Comparison of ENCODE assay signal across 23 cellular contexts in the genomic region with DNA sequence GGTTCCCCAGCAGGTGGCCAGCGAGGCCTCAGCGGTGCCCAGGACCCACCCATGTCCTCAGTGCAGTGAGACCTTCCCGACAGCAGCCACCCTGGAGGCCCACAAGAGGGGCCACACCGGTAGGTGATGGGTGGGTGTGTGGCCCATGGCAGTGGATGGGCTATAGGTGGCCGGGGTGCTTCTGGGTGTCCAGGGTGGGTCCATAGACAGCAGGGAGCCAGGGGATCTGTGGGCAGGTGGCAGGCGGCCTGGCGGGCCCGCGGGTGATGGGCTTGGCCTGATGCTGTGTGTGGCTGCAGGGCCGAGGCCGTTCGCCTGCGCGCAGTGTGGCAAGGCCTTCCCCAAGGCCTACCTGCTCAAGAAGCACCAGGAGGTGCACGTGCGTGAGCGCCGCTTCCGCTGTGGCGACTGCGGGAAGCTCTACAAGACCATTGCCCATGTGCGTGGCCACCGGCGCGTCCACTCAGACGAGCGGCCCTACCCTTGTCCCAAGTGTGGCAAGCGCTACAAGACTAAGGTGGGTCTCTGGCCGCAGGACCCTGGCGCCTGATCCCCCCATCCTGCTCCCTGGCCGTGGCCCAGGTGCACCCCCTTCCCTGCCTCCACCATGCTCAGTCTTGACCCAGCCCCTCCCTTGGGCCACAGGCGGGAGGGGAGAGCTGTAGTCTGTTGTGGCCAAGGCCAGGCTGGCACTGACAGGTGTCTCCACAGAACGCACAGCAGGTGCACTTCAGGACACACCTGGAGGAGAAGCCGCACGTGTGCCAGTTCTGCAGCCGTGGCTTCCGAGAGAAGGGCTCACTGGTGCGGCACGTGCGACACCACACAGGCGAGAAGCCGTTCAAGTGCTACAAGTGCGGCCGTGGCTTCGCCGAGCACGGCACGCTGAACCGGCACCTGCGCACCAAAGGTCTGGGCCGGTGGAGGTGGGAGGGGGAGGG. TPM values are rescaled to one million over a fixed set of nuclear protein-coding genes. Genes with fewer than 3 reads are reported as not detected.
DNase-seq lines count a peak whose midpoint lies in the region; ATAC-seq and TF ChIP-seq lines count a peak whose summit lies in the region.
"Had no signal": no experiment of that assay in that cellular context is flagged by ENCODE, and none has a peak within 500 bp of the region (broad histone marks: within the 10 kb centered on the region; RNA-seq: fewer than 3 reads in every experiment).

No MANE protein-coding gene starts in this region.

- peaks cover 5% of the 10 kb centered on the region for H3K4me1 Mint-ChIP-seq in stimulated activated naive CD8-positive, alpha-beta T cell treated with anti-CD3 and anti-CD28 coated beads, Interleukin-15, amount 100 ng/mL, for 72 hours
- H3K4me1 Mint-ChIP-seq: activated B cell treated with CpG ODN at 0.5 μM for 24 hours; activated CD4-positive, alpha-beta memory T cell treated with anti-CD3 and anti-CD28 coated beads, Interleukin-2, amount 10 ng/mL, durations not matched to agents 7 days and 5 days; activated naive CD4-positive, alpha-beta T cell treated with anti-CD3 and anti-CD28 coated beads, Interleukin-2, amount 50 U/mL, for 24 hours had no signal

- intact Hi-C loops in adrenal gland (cut with DNase I): no loop called here

- peak overlapping the region in 1 of 2 donors; percentile 44 for H3K27ac Mint-ChIP-seq in stimulated activated naive CD8-positive, alpha-beta T cell treated with anti-CD3 and anti-CD28 coated beads, Interleukin-15, amount 100 ng/mL, for 72 hours
- H3K27ac Mint-ChIP-seq: activated B cell treated with CpG ODN at 0.5 μM for 24 hours; activated CD4-positive, alpha-beta memory T cell treated with anti-CD3 and anti-CD28 coated beads, Interleukin-2, amount 10 ng/mL, durations not matched to agents 7 days and 5 days; activated naive CD4-positive, alpha-beta T cell treated with anti-CD3 and anti-CD28 coated beads, Interleukin-2, amount 50 U/mL, for 24 hours; CD4-positive, alpha-beta memory T cell; effector memory CD8-positive, alpha-beta T cell; T-helper 2 cell treated with Interferon-gamma antibody and Interleukin-4, amounts not matched to agents 5 μg/mL and 100 μg/mL, for 36 hours had no signal

- CTCF ChIA-PET in SK-N-SH (lab: Yijun Ruan, JAX): no interaction called here

- H3K36me3 ChIP-seq in SK-N-SH (replicated peaks in 1 of 2; ENCODE audit: control insufficient read depth in 1 of 2, insufficient read depth in 2 of 2, low read length in 1 of 2): peaks cover 0 to 62% of the 10 kb centered on the region in 2 experiments
- peaks cover 0 to 61% of the 10 kb centered on the region in 2 donors for H3K36me3 ChIP-seq in adrenal gland (replicated peaks in 1 of 2)
- H3K36me3 ChIP-seq: uterus had no signal

- 98% methylated on average over 35 of the region's 51 CpGs for WGBS in SK-N-SH (ENCODE audit: low lambda C conversion rate)
- 95 to 98% (median 96%) methylated on average over 21 to 51 of the region's 51 CpGs; no CpG with 5 or more reads in 1 of the 4 donors for WGBS in adrenal gland, 4 donors

- no peak for TF ChIP-seq POLR2A in adrenal gland (IDR thresholded peaks at IDR 0.05)

- ATAC-seq in stimulated activated naive CD8-positive, alpha-beta T cell treated with anti-CD3 and anti-CD28 coated beads, Interleukin-15, amount 100 ng/mL, for 72 hours: peak; percentile 3
- ATAC-seq in stimulated activated naive CD8-positive, alpha-beta T cell treated with anti-CD3 and anti-CD28 coated beads, Interleukin-15, Interleukin-2, amounts not matched to agents 100 U/mL and 50 U/mL, for 24 hours: no peak
- ATAC-seq in HG02759 (IDR thresholded peaks at IDR 0.05; ENCODE audit: unreplicated experiment): no peak
- ATAC-seq in HG03469 (IDR thresholded peaks at IDR 0.05; ENCODE audit: unreplicated experiment): no peak
- ATAC-seq: activated T-cell treated with anti-CD3 and anti-CD28 coated beads, Interleukin-2, amount 50 U/mL, for 4 hours; effector memory CD8-positive, alpha-beta T cell; left lung had no signal

- POLR2A ChIA-PET in SK-N-SH (lab: Yijun Ruan, JAX): no interaction called here

- H3K4me3 ChIP-seq in SK-N-SH (ENCODE audit: low read depth in 2 of 2, low read length in 1 of 2) (no peak overlapping the region), adrenal gland (no peak overlapping the region)
- H3K4me3 ChIP-seq: left lung, Peyer's patch, uterus had no signal

- no peaks in the 10 kb centered on the region for H3K9me3 Mint-ChIP-seq in stimulated activated naive CD8-positive, alpha-beta T cell treated with anti-CD3 and anti-CD28 coated beads, Interleukin-15, amount 100 ng/mL, for 72 hours
- H3K9me3 Mint-ChIP-seq: activated B cell treated with CpG ODN at 0.5 μM for 24 hours; activated CD4-positive, alpha-beta memory T cell treated with anti-CD3 and anti-CD28 coated beads, Interleukin-2, amount 10 ng/mL, durations not matched to agents 7 days and 5 days; activated naive CD4-positive, alpha-beta T cell treated with anti-CD3 and anti-CD28 coated beads, Interleukin-2, amount 50 U/mL, for 24 hours; activated T-cell treated with anti-CD3 and anti-CD28 coated beads, Interleukin-2, amount 50 U/mL, for 4 hours; CD4-positive, alpha-beta memory T cell; effector memory CD8-positive, alpha-beta T cell; T-helper 2 cell treated with Interferon-gamma antibody and Interleukin-4, amounts not matched to agents 5 μg/mL and 100 μg/mL, for 36 hours had no signal

- H3K27me3 ChIP-seq in SK-N-SH (ENCODE audit: insufficient read depth): no peaks in the 10 kb centered on the region
- H3K27me3 ChIP-seq in adrenal gland: peaks cover 9% of the 10 kb centered on the region

- TF ChIP-seq CTCF in SK-N-SH (IDR thresholded peaks at IDR 0.05): 0 out of 2 replicates have a peak, but pooled peaks have one; percentile 15
- TF ChIP-seq CTCF in adrenal gland (IDR thresholded peaks at IDR 0.05): no peak

- H3K27ac ChIP-seq in SK-N-SH (ENCODE audit: low read depth in 2 of 2, low read length in 1 of 2): no peak overlapping the region
- no peak overlapping the region for H3K27ac ChIP-seq in adrenal gland
- H3K27ac ChIP-seq: left lung, neutrophil, Peyer's patch, uterus had no signal

- no peaks in the 10 kb centered on the region for H3K79me2 ChIP-seq in SK-N-SH (ENCODE audit: insufficient read depth)

- peak overlapping the region in 1 of 2 donors; percentile 48 for H3K4me3 Mint-ChIP-seq in stimulated activated naive CD8-positive, alpha-beta T cell treated with anti-CD3 and anti-CD28 coated beads, Interleukin-15, amount 100 ng/mL, for 72 hours
- H3K4me3 Mint-ChIP-seq: activated B cell treated with CpG ODN at 0.5 μM for 24 hours; activated CD4-positive, alpha-beta memory T cell treated with anti-CD3 and anti-CD28 coated beads, Interleukin-2, amount 10 ng/mL, durations not matched to agents 7 days and 5 days; activated naive CD4-positive, alpha-beta T cell treated with anti-CD3 and anti-CD28 coated beads, Interleukin-2, amount 50 U/mL, for 24 hours; activated T-cell treated with anti-CD3 and anti-CD28 coated beads, Interleukin-2, amount 50 U/mL, for 4 hours; CD4-positive, alpha-beta memory T cell; effector memory CD8-positive, alpha-beta T cell; T-helper 2 cell treated with Interferon-gamma antibody and Interleukin-4, amounts not matched to agents 5 μg/mL and 100 μg/mL, for 36 hours had no signal

- no peak overlapping the region for H2AFZ ChIP-seq in SK-N-SH (ENCODE audit: low read depth)

- H3K4me1 ChIP-seq in SK-N-SH (ENCODE audit: control insufficient read depth in 1 of 2, insufficient read depth in 2 of 2, low read depth in 1 of 2, low read length in 1 of 2) (peaks cover 0 to 3% of the 10 kb centered on the region in 2 experiments; a peak in 1 of 4 replicates), adrenal gland (replicated peaks in 1 of 2) (peaks cover 12 to 23% of the 10 kb centered on the region in 2 donors)

- no peak for TF ChIP-seq EP300 in SK-N-SH (IDR thresholded peaks at IDR 0.05; ENCODE audit: borderline replicate concordance in 1 of 2, low read depth in 1 of 2, low read length in 1 of 2)

- H3F3A ChIP-seq in SK-N-SH (replicated peaks; ENCODE audit: insufficient read depth): no peaks in the 10 kb centered on the region

- H4K20me1 ChIP-seq in SK-N-SH (ENCODE audit: insufficient read depth): no peaks in the 10 kb centered on the region

- no peaks in the 10 kb centered on the region for H3K9me3 ChIP-seq in SK-N-SH
- no peaks in the 10 kb centered on the region for H3K9me3 ChIP-seq in adrenal gland (replicated peaks in 1 of 3)
- H3K9me3 ChIP-seq: left lung, neutrophil, Peyer's patch, uterus had no signal

- DNase-seq in stimulated activated naive CD8-positive, alpha-beta T cell treated with anti-CD3 and anti-CD28 coated beads, Interleukin-15, amount 100 ng/mL, for 72 hours: no peak
- no peak for DNase-seq in stimulated activated naive CD8-positive, alpha-beta T cell treated with anti-CD3 and anti-CD28 coated beads, Interleukin-15, Interleukin-2, amounts not matched to agents 100 U/mL and 50 U/mL, for 24 hours
- peak; percentile 95 for DNase-seq in NCI-H2029 (lab: John Stamatoyannopoulos, UW)
- DNase-seq in SK-N-SH: no peak
- DNase-seq in NCI-H1930 (lab: John Stamatoyannopoulos, UW): no peak
- DNase-seq in adrenal gland: no peak
- DNase-seq: activated B cell treated with CpG ODN at 0.5 μM for 24 hours; activated CD4-positive, alpha-beta memory T cell treated with anti-CD3 and anti-CD28 coated beads, Interleukin-2, amount 10 ng/mL, durations not matched to agents 7 days and 5 days; activated T-cell treated with anti-CD3 and anti-CD28 coated beads, Interleukin-2, amount 50 U/mL, for 4 hours; CD4-positive, alpha-beta memory T cell; effector memory CD8-positive, alpha-beta T cell; EL; IMR-90; NCI-H82; stimulated activated CD8-positive, alpha-beta memory T cell treated with anti-CD3 and anti-CD28 coated beads, Interleukin-4, amount 100 ng/mL, for 48 hours; uterus had no signal

- H3K4me2 ChIP-seq in SK-N-SH: no peak overlapping the region

- H3K27me3 Mint-ChIP-seq in stimulated activated naive CD8-positive, alpha-beta T cell treated with anti-CD3 and anti-CD28 coated beads, Interleukin-15, amount 100 ng/mL, for 72 hours: peaks cover 28% of the 10 kb centered on the region
- H3K27me3 Mint-ChIP-seq: activated CD4-positive, alpha-beta memory T cell treated with anti-CD3 and anti-CD28 coated beads, Interleukin-2, amount 10 ng/mL, durations not matched to agents 7 days and 5 days; activated naive CD4-positive, alpha-beta T cell treated with anti-CD3 and anti-CD28 coated beads, Interleukin-2, amount 50 U/mL, for 24 hours; effector memory CD8-positive, alpha-beta T cell had no signal

- no peak for TF ChIP-seq RAD21 in SK-N-SH (IDR thresholded peaks at IDR 0.05; ENCODE audit: low read length)

- H3K9me2 ChIP-seq in SK-N-SH: no peaks in the 10 kb centered on the region

- H3K9ac ChIP-seq in SK-N-SH: no peak overlapping the region

RNA-seq across cellular contexts. Expression of gene DNASE1L2, which starts 2.1 kb away (rescaled TPM):
- polyA plus RNA-seq in SK-N-SH (2012; rRNA removed) (2.4 and 2.5 TPM in 2 replicates), adrenal gland (1 to 10 TPM in 2 of 3 donors, not detected in 1; 2.2 to 6.0 TPM)
- polyA plus RNA-seq in SK-N-SH (2012; cell fraction: cytosol; rRNA removed): 0.31 and 0.63 TPM in 2 replicates
- 15.1 and 20.3 TPM in 2 replicates for polyA plus RNA-seq in SK-N-SH (2012; cell fraction: nucleus; rRNA removed)
- total RNA-seq in adrenal gland: 1 to 10 TPM in 2 of 8 donors, under 1 TPM in 5, not detected in 1; 0.25 to 2.9 (median 0.64) TPM
- polyA plus RNA-seq: CD4-positive, alpha-beta memory T cell had no signal

RNA-seq across cellular contexts. Expression of gene E4F1, which starts 10.8 kb away (rescaled TPM):
- polyA plus RNA-seq in SK-N-SH (2012; rRNA removed) (33.0 and 34.0 TPM in 2 replicates), adrenal gland (100 to 1,000 TPM in 1 of 3 donors, 10 to 100 TPM in 1, 1 to 10 TPM in 1; 2.9 to 121 (median 80.0) TPM)
- 6.1 and 11.4 TPM in 2 replicates for polyA plus RNA-seq in SK-N-SH (2012; cell fraction: cytosol; rRNA removed)
- polyA plus RNA-seq in SK-N-SH (2012; cell fraction: nucleus; rRNA removed): 185 and 366 TPM in 2 replicates
- total RNA-seq in adrenal gland: 10 to 100 TPM; 18.6 to 37.4 (median 27.1) TPM

RNA-seq across cellular contexts. Expression of gene ECI1, which starts 17.2 kb away (rescaled TPM):
- 53.3 and 61.8 TPM in 2 replicates for polyA plus RNA-seq in SK-N-SH (2012; rRNA removed)
- polyA plus RNA-seq in SK-N-SH (2012; cell fraction: cytosol; rRNA removed): 25.8 and 38.7 TPM in 2 replicates
- 72.9 and 107 TPM in 2 replicates for polyA plus RNA-seq in SK-N-SH (2012; cell fraction: nucleus; rRNA removed)
- total RNA-seq in adrenal gland: 10 to 100 TPM; 49.5 to 80.2 (median 63.7) TPM
- polyA plus RNA-seq in adrenal gland: 100 to 1,000 TPM in 1 of 3 donors, 10 to 100 TPM in 1, 1 to 10 TPM in 1; 5.8 to 172 (median 99.0) TPM

RNA-seq across cellular contexts. Expression of gene PGP, which starts 19.5 kb away (rescaled TPM):
- polyA plus RNA-seq in SK-N-SH (2012; rRNA removed) (10.3 and 10.8 TPM in 2 replicates), adrenal gland (10 to 100 TPM in 2 of 3 donors, 1 to 10 TPM in 1; 8.4 to 20.4 (median 12.8) TPM)
- 5.1 and 7.0 TPM in 2 replicates for polyA plus RNA-seq in SK-N-SH (2012; cell fraction: cytosol; rRNA removed)
- polyA plus RNA-seq in SK-N-SH (2012; cell fraction: nucleus; rRNA removed): 33.0 and 37.2 TPM in 2 replicates
- 10 to 100 TPM in 5 of 8 donors, 1 to 10 TPM in 3; 8.3 to 24.1 (median 12.6) TPM for total RNA-seq in adrenal gland

RNA-seq across cellular contexts. Expression of gene BRICD5, which starts 23.5 kb away (rescaled TPM):
- polyA plus RNA-seq in SK-N-SH (2012; rRNA removed) (2.3 and 3.4 TPM in 2 replicates), adrenal gland (10 to 100 TPM in 1 of 3 donors, 1 to 10 TPM in 1, under 1 TPM in 1; 0.60 to 57.4 (median 8.9) TPM)
- polyA plus RNA-seq in SK-N-SH (2012; cell fraction: cytosol; rRNA removed): 0.37 and 0.62 TPM in 2 replicates
- 32.1 and 43.9 TPM in 2 replicates for polyA plus RNA-seq in SK-N-SH (2012; cell fraction: nucleus; rRNA removed)
- total RNA-seq in adrenal gland: 1 to 10 TPM in 6 of 8 donors, under 1 TPM in 2; 0.36 to 6.4 (median 2.7) TPM
